Comparison of ENCODE assay signal across 14 cellular contexts in the genomic region with DNA sequence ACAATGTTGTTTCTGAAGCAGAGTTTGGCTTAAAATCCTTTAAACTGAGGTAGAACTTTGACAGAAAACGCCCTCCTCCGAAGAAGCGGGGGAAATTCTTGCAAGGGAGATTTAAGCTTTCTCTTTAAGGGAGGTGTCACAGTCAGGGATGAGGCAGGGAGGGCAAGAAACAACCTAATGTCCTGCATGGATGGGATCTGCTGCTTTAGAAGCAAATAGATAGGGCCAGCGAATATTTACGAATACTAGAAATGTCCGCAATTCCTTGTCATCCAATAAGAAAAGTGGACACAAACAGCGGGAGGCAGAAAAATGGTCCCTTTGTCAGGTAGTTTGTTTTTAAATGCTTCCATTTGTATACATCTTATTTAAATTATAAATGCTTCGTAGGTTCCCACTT. TPM values are rescaled to one million over a fixed set of nuclear protein-coding genes. Genes with fewer than 3 reads are reported as not detected.
DNase-seq lines count a peak whose midpoint lies in the region; ATAC-seq and TF ChIP-seq lines count a peak whose summit lies in the region.
"Had no signal": no experiment of that assay in that cellular context is flagged by ENCODE, and none has a peak within 500 bp of the region (broad histone marks: within the 10 kb centered on the region; RNA-seq: fewer than 3 reads in every experiment).

No MANE protein-coding gene starts in this region.

- H3K27ac ChIP-seq in GM23338 (ENCODE audit: low read depth) (no peak overlapping the region), iPS-20b (ENCODE audit: low read length) (no peak overlapping the region), stomach (peak overlapping the region; percentile 32 to 93 (median 89))

- H3K4me3 ChIP-seq in GM23338 (peak overlapping the region; percentile 59), astrocyte of the spinal cord (ENCODE audit: low read depth, low read length) (peak overlapping the region; percentile 44), iPS-20b (ENCODE audit: low read length) (peak overlapping the region; percentile 60), stomach (peak overlapping the region; percentile 47 to 83 (median 72))

- no peak overlapping the region for H2AFZ ChIP-seq in GM23338

- TF ChIP-seq CTCF in GM23338 (conservative IDR thresholded peaks at IDR 0.05; ENCODE audit: low read depth in 2 of 2) (no peak), astrocyte of the spinal cord (IDR thresholded peaks at IDR 0.05; ENCODE audit: low read depth, low read length) (no peak), stomach (IDR thresholded peaks at IDR 0.05) (no peak)

- H3K9me3 Mint-ChIP-seq in GM23338, result no peaks in the 10 kb centered on the region; the same call in 2 of the 3 replicates
- H3K9me3 Mint-ChIP-seq: activated naive CD8-positive, alpha-beta T cell treated with anti-CD3 and anti-CD28 coated beads, Interleukin-2, amount 50 U/mL, for 24 hours; T-helper 1 cell treated with Interleukin-12 subunit alpha and Interleukin-12 subunit beta and Interleukin-4 antibody, amounts not matched to agents 30 μg/mL and 1 μg/mL, for 36 hours had no signal

- H3K27me3 ChIP-seq in GM23338 (ENCODE audit: insufficient read depth) (peaks cover 84% of the 10 kb centered on the region), iPS-20b (ENCODE audit: insufficient read depth, low read length) (peaks cover 67% of the 10 kb centered on the region), stomach (peaks cover 0 to 33% (median 10%) of the 10 kb centered on the region in 3 donors)

- H3K36me3 ChIP-seq in GM23338 (ENCODE audit: insufficient read depth), result no peaks in the 10 kb centered on the region
- no peaks in the 10 kb centered on the region for H3K36me3 ChIP-seq in iPS-20b (ENCODE audit: insufficient read depth, low read depth, low read length)
- peaks cover 4 to 29% (median 17%) of the 10 kb centered on the region in 4 donors for H3K36me3 ChIP-seq in stomach

- H3K4me1 Mint-ChIP-seq in GM23338, result peaks cover 23% of the 10 kb centered on the region
- H3K4me1 Mint-ChIP-seq: activated naive CD8-positive, alpha-beta T cell treated with anti-CD3 and anti-CD28 coated beads, Interleukin-2, amount 50 U/mL, for 24 hours had no signal

- H3K27ac Mint-ChIP-seq in GM23338, result no peak overlapping the region
- H3K27ac Mint-ChIP-seq: activated naive CD8-positive, alpha-beta T cell treated with anti-CD3 and anti-CD28 coated beads, Interleukin-2, amount 50 U/mL, for 24 hours; T-helper 1 cell treated with Interleukin-12 subunit alpha and Interleukin-12 subunit beta and Interleukin-4 antibody, amounts not matched to agents 30 μg/mL and 1 μg/mL, for 36 hours had no signal

- ATAC-seq in GM23338, result peak; percentile 2; the same call in 2 of the 3 replicates
- ATAC-seq: activated naive CD8-positive, alpha-beta T cell treated with anti-CD3 and anti-CD28 coated beads, Interleukin-2, amount 50 U/mL, for 24 hours had no signal

- TF ChIP-seq POLR2A in stomach (IDR thresholded peaks at IDR 0.05), result no peak

- no peaks in the 10 kb centered on the region for H3K36me3 Mint-ChIP-seq in GM23338 (ENCODE audit: low read depth)

- intact Hi-C loops in stomach (cut with DNase I; ENCODE audit: low total_unique reads), result no loop called here

- H3K9ac ChIP-seq in iPS-20b (ENCODE audit: low read depth, low read length), result no peak overlapping the region

- peak overlapping the region; percentile 90 for H3K4me2 ChIP-seq in GM23338

- H3K4me1 ChIP-seq in GM23338 (ENCODE audit: insufficient read depth), result peaks cover 50% of the 10 kb centered on the region
- peaks cover 17% of the 10 kb centered on the region for H3K4me1 ChIP-seq in iPS-20b (ENCODE audit: insufficient read depth, low read length)
- peaks cover 0 to 15% (median 7%) of the 10 kb centered on the region in 4 donors for H3K4me1 ChIP-seq in stomach
- H3K4me1 ChIP-seq: tibial nerve had no signal

- peaks cover 3% of the 10 kb centered on the region; the same call in 1 of the 2 replicates for H4K20me1 ChIP-seq in GM23338 (replicated peaks; ENCODE audit: insufficient read depth)

- TF ChIP-seq EP300 in stomach (IDR thresholded peaks at IDR 0.05), result no peak

- no peaks in the 10 kb centered on the region for H3K9me3 ChIP-seq in iPS-20b (ENCODE audit: insufficient read depth, low read depth, low read length)
- no peaks in the 10 kb centered on the region for H3K9me3 ChIP-seq in stomach
- H3K9me3 ChIP-seq: tibial nerve had no signal

- WGBS in stomach, 5 donors, result 67 to 82% (median 76%) methylated on average over 8 of the region's 8 CpGs

- no peaks in the 10 kb centered on the region for H3K79me2 ChIP-seq in GM23338 (replicated peaks; ENCODE audit: insufficient read depth)

- in situ Hi-C loops in astrocyte of the spinal cord (cut with HindIII; ENCODE audit: low sequenced_read_pairs), result loop anchor here (25.0 kb wide), 1 partner anchor 115 kb away; no protein-coding TSS in a partner anchor

- H3K9me2 ChIP-seq in GM23338 (ENCODE audit: insufficient read depth), result no peaks in the 10 kb centered on the region

- peak overlapping the region; percentile 72 for H3K4me3 Mint-ChIP-seq in GM23338
- H3K4me3 Mint-ChIP-seq: activated naive CD8-positive, alpha-beta T cell treated with anti-CD3 and anti-CD28 coated beads, Interleukin-2, amount 50 U/mL, for 24 hours; T-helper 1 cell treated with Interleukin-12 subunit alpha and Interleukin-12 subunit beta and Interleukin-4 antibody, amounts not matched to agents 30 μg/mL and 1 μg/mL, for 36 hours had no signal

- peaks cover 55% of the 10 kb centered on the region for H3K27me3 Mint-ChIP-seq in GM23338 (ENCODE audit: insufficient read depth, low read depth, poor library complexity)

- no peak for DNase-seq in GM23338 (ENCODE audit: low spot score)
- peak; percentile 58 for DNase-seq in astrocyte of the spinal cord (ENCODE audit: low read depth, low spot score)
- DNase-seq in stomach, result no peak
- no peak for DNase-seq in activated gamma-delta T cell (lab: John Stamatoyannopoulos, UW)
- no peak for DNase-seq in stimulated activated CD4-positive, alpha-beta T cell treated with anti-CD3 and anti-CD28 coated beads, Interleukin-2, amount 100 ng/mL, for 24 hours
- DNase-seq in COLO829 (ENCODE audit: low spot score), result no peak
- DNase-seq in stimulated activated CD4-positive, alpha-beta T cell treated with anti-CD3 and anti-CD28 coated beads, Interleukin-4, amount 100 ng/mL, for 24 hours, result no peak
- DNase-seq: activated naive CD8-positive, alpha-beta T cell treated with anti-CD3 and anti-CD28 coated beads, Interleukin-2, amount 50 U/mL, for 24 hours; GOT3; NCI-H1694 treated with DMSO at 0.1 percent for 48 hours; occipital lobe had no signal

- peaks cover 15% of the 10 kb centered on the region for H3F3A ChIP-seq in GM23338 (replicated peaks; ENCODE audit: low read depth)

RNA-seq across cellular contexts. Expression of a gene that starts 12.0 kb away (rescaled TPM):
- 0.28 TPM in 1 of 2 replicates, not detected in the other for total RNA-seq in GM23338 (2014; rRNA removed; shearing (Covaris generic))
- polyA plus RNA-seq in GM23338 (2016; fragmentation: Nextera tagmentation; extraction: Ambion mirVana), result 0.16 TPM in 1 of 2 replicates, not detected in the other
- 100 to 1,000 TPM in 2 of 5 donors, 10 to 100 TPM in 3; 31.2 to 172 (median 57.4) TPM for total RNA-seq in stomach
- 10 to 100 TPM in 1 of 3 donors, 1 to 10 TPM in 2; 4.8 to 36.8 (median 9.8) TPM for polyA plus RNA-seq in stomach

Comparison
In these comparisons a context has a peak if more than half of its experiments do, and no peak if none do; other contexts are left out.
1. H3K27ac ChIP-seq: peak in stomach (5 of 5); none in GM23338 (single experiment) and iPS-20b (single experiment).
2. RNA of a gene that starts 12.0 kb away (total RNA-seq): 31.2 to 172 TPM in stomach; 0.28 TPM in GM23338; every median in the first group is over 10 times any median in the second.
3. Peak in every context shown above with its lines, with median percentiles within 50 percentile points of each other: H3K4me3 ChIP-seq.